In the genomic region with DNA sequence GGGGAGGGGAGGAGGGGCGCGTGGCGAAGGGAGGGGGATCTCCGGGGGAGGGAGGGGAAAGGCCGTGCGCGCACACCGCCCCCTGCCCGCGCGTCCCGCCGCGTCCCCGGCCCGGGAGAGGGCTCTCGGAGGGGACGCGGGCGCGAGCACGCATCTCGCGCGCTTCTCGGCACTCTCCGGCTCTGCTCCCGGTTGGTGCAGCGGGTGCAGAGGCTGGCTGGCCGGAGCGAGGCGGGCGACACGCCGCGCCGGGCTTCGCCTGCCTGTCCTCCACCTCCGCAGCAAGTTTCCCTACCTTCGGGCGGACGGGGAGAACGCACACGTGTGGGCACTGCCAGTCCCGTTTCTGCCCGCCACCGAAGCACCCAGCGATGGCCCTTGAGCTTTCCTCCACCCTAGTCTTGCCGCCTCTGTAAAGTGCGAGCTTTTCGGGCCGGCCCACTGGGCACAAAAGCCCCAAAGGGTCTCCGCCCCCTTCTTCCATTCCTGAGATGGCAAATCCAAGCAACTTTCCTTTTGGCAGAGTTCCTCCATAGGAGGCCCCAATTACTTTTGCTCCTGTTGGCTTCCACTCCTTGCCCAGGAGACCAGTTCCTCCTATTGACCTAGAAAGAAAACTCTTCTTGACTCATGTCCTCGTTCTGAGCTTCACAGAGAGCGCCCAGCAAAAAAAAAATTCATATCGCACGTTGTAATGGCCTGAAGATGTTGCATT, we compare ENCODE assay signal across 8 cellular contexts. TPM values are rescaled to one million over a fixed set of nuclear protein-coding genes. Genes with fewer than 3 reads are reported as not detected.
DNase-seq lines count a peak whose midpoint lies in the region; ATAC-seq and TF ChIP-seq lines count a peak whose summit lies in the region.

No MANE protein-coding gene starts in this region.

- H3K36me3 Mint-ChIP-seq in CD4-positive, CD25-positive, alpha-beta regulatory T cell, result peaks cover 25% of the 10 kb centered on the region

- no peak for TF ChIP-seq CTCF in esophagus squamous epithelium (IDR thresholded peaks at IDR 0.05)

- peak overlapping the region; percentile 91 to 97 (median 93) for H3K4me3 Mint-ChIP-seq in CD4-positive, CD25-positive, alpha-beta regulatory T cell

- H3K9me3 ChIP-seq in CD4-positive, CD25-positive, alpha-beta regulatory T cell (ENCODE audit: control insufficient read depth in 2 of 2, low read length in 2 of 2), result no peaks in the 10 kb centered on the region
- no peaks in the 10 kb centered on the region for H3K9me3 ChIP-seq in esophagus squamous epithelium

- no peaks in the 10 kb centered on the region for H3K9me3 Mint-ChIP-seq in CD4-positive, CD25-positive, alpha-beta regulatory T cell

- peaks cover 55% of the 10 kb centered on the region for H3K4me1 ChIP-seq in CD4-positive, CD25-positive, alpha-beta regulatory T cell (ENCODE audit: control insufficient read depth, insufficient read depth, low read length, poor library complexity, severe bottlenecking)
- peaks cover 20 to 62% (median 33%) of the 10 kb centered on the region in 3 donors for H3K4me1 ChIP-seq in esophagus squamous epithelium

- H3K36me3 ChIP-seq in CD4-positive, CD25-positive, alpha-beta regulatory T cell (ENCODE audit: control insufficient read depth, insufficient read depth, low read length), result peaks cover 31% of the 10 kb centered on the region
- peaks cover 16 to 44% (median 22%) of the 10 kb centered on the region in 3 donors for H3K36me3 ChIP-seq in esophagus squamous epithelium

- H3K4me1 Mint-ChIP-seq in CD4-positive, CD25-positive, alpha-beta regulatory T cell, result peaks cover 25 to 64% (median 44%) of the 10 kb centered on the region in 4 donors

- peak overlapping the region; percentile 73 for H3K4me3 ChIP-seq in CD4-positive, CD25-positive, alpha-beta regulatory T cell (ENCODE audit: low read depth, low read length)
- peak overlapping the region; percentile 69 to 91 (median 80) for H3K4me3 ChIP-seq in esophagus squamous epithelium

- peak in 2 of 3 donors; percentile 69 to 82 for DNase-seq in CD4-positive, CD25-positive, alpha-beta regulatory T cell
- DNase-seq in NOMO-1 treated with dmso at 0.1 percent for 144 hours (lab: John Stamatoyannopoulos, UW; ENCODE audit: unreplicated experiment) (peak; percentile 47), esophagus squamous epithelium (lab: John Stamatoyannopoulos, UW) (no peak), myocyte (ENCODE audit: low read depth) (peak; percentile 80)
- peak; percentile 80 to 84 for DNase-seq in activated T-cell treated with anti-CD3 and anti-CD28 coated beads, Interleukin-2, amount 50 U/mL, for 48 hours
- peak; percentile 79 for DNase-seq in stimulated activated naive CD4-positive, alpha-beta T cell treated with Interleukin-2 at 50 U/mL for 16 hours (lab: John Stamatoyannopoulos, UW)

- peak overlapping the region; percentile 94 for H3K27ac ChIP-seq in CD4-positive, CD25-positive, alpha-beta regulatory T cell (ENCODE audit: insufficient read depth, low read length, poor library complexity, severe bottlenecking)
- H3K27ac ChIP-seq in esophagus squamous epithelium, result peak overlapping the region; percentile 95 to 97 (median 96)

- no peaks in the 10 kb centered on the region for H3K27me3 ChIP-seq in CD4-positive, CD25-positive, alpha-beta regulatory T cell (ENCODE audit: control insufficient read depth, insufficient read depth, low read length)
- no peaks in the 10 kb centered on the region for H3K27me3 ChIP-seq in esophagus squamous epithelium

- peak; percentile 35 to 37 for ATAC-seq in CD4-positive, CD25-positive, alpha-beta regulatory T cell (ENCODE audit: low read depth in 2 of 2)
- ATAC-seq in GM19397 (IDR thresholded peaks at IDR 0.05; ENCODE audit: unreplicated experiment), result peak; percentile 52
- peak; percentile 23 for ATAC-seq in HG03469 (IDR thresholded peaks at IDR 0.05; ENCODE audit: unreplicated experiment)

- intact Hi-C loops in esophagus squamous epithelium (cut with DNase I), result no loop called here

- peak overlapping the region; percentile 61 to 94 (median 94) for H3K27ac Mint-ChIP-seq in CD4-positive, CD25-positive, alpha-beta regulatory T cell

- 0 to 1% methylated on average over 17 to 25 of the region's 57 CpGs for WGBS in esophagus squamous epithelium, 2 donors

- TF ChIP-seq POLR2A in esophagus squamous epithelium (IDR thresholded peaks at IDR 0.05), result no peak

- H3K27me3 Mint-ChIP-seq in CD4-positive, CD25-positive, alpha-beta regulatory T cell, result no peaks in the 10 kb centered on the region

RNA-seq across cellular contexts. Expression of a gene that starts 0.4 kb away (rescaled TPM):
- total RNA-seq in CD4-positive, CD25-positive, alpha-beta regulatory T cell, result 68.0 TPM
- 1 to 10 TPM; 1.2 to 2.3 (median 1.6) TPM for polyA plus RNA-seq in CD4-positive, CD25-positive, alpha-beta regulatory T cell
- total RNA-seq in esophagus squamous epithelium (10 to 100 TPM; 11.4 to 30.5 (median 15.7) TPM), myocyte (5.6 and 15.5 TPM in 2 replicates)
- polyA plus RNA-seq in myocyte (2012), result 39.8 TPM

RNA-seq across cellular contexts. Expression of a gene that starts 0.6 kb away (rescaled TPM):
- 32.6 TPM for total RNA-seq in CD4-positive, CD25-positive, alpha-beta regulatory T cell
- polyA plus RNA-seq in CD4-positive, CD25-positive, alpha-beta regulatory T cell, result 1 to 10 TPM; 2.3 to 3.1 (median 2.7) TPM
- 10 to 100 TPM in 2 of 4 donors, 1 to 10 TPM in 2; 6.9 to 21.2 (median 9.8) TPM for total RNA-seq in esophagus squamous epithelium
- total RNA-seq in myocyte, result 7.4 and 9.2 TPM in 2 replicates
- polyA plus RNA-seq in myocyte (2012), result 11.1 TPM

RNA-seq across cellular contexts. Expression of a gene that starts 26.0 kb away (rescaled TPM):
- total RNA-seq in CD4-positive, CD25-positive, alpha-beta regulatory T cell, result 297 TPM
- 100 to 1,000 TPM; 279 to 382 (median 330) TPM for polyA plus RNA-seq in CD4-positive, CD25-positive, alpha-beta regulatory T cell
- total RNA-seq in esophagus squamous epithelium (1 to 10 TPM; 4.2 to 7.2 (median 5.9) TPM), myocyte (0.16 and 0.32 TPM in 2 replicates)
- polyA plus RNA-seq in myocyte (2012), result 0.10 TPM

RNA-seq across cellular contexts. Expression of a gene that starts 50.9 kb away (rescaled TPM):
- total RNA-seq in CD4-positive, CD25-positive, alpha-beta regulatory T cell, result 16.8 TPM
- 1 to 10 TPM; 1.5 to 5.1 (median 2.4) TPM for polyA plus RNA-seq in CD4-positive, CD25-positive, alpha-beta regulatory T cell
- total RNA-seq in esophagus squamous epithelium (100 to 1,000 TPM in 3 of 4 donors, 10 to 100 TPM in 1; 98.0 to 171 (median 125) TPM), myocyte (15.4 and 22.7 TPM in 2 replicates)
- 21.9 TPM for polyA plus RNA-seq in myocyte (2012)

Comparison
In these comparisons a context has a peak if more than half of its experiments do, and no peak if none do; other contexts are left out.
1. RNA of a gene that starts 26.0 kb away (total RNA-seq): 297 TPM in CD4-positive, CD25-positive, alpha-beta regulatory T cell (single experiment); 4.2 to 7.2 TPM in esophagus squamous epithelium and 0.16 to 0.32 TPM in myocyte; every median in the first group is over 10 times any median in the second.
2. Peak in every context shown above with its lines, with median percentiles within 50 percentile points of each other: ATAC-seq.